8 cellular contexts compared by ENCODE assay signal in the genomic region with DNA sequence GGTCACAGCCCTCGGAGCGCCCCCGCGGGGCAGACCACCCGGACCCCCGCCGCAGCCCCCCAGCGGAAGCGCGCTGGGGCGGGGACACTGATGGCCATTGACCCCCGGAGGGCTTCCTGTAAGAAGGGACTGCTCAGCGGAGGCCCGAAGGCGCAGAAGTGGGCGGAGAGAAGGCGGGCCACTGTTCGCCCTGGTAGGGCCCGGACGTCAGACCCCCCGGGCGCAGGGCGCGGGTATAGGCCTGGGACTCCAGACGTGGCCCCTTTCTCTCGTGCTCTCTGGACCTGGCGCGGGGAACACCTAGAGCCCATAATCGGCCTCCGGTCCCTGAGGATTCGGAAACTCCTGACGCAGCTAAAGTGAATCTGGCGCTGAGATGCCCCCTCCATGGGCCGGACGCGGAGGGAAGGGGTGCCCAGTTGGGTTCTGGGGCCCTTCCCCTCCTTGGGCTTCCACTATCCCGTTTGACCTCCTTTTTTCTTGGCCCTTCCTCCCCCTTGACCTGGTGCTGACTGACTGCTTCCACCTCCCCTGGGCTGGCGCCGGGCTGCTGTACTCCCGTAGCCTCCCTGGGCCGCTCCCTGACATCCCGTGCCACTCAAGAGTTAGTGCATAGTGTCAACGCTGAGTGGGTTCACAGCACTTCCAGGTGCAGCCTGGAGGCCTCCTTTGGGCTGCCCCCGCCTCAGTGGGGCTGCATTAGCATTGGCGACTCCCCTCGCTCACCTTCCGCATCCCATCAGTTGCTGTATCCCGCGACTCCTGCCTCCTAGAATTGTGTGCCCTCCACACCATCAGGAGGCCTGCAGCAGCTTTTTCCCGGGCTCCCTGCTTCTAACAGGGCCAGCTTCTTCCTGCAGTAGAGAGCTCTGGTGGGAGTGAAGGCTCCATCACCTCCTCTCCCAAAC. TPM values are rescaled to one million over a fixed set of nuclear protein-coding genes. Genes with fewer than 3 reads are reported as not detected.
DNase-seq lines count a peak whose midpoint lies in the region; ATAC-seq and TF ChIP-seq lines count a peak whose summit lies in the region.

No MANE protein-coding gene starts in this region.

- no peak for TF ChIP-seq POLR2A in heart left ventricle (IDR thresholded peaks at IDR 0.05)

- peak overlapping the region; percentile 45 for H3K27ac ChIP-seq in A673 (ENCODE audit: low read depth, low read length, poor library complexity, severe bottlenecking)
- peak overlapping the region; percentile 39 for H3K27ac ChIP-seq in Panc1 (ENCODE audit: low read length)
- H3K27ac ChIP-seq in heart left ventricle: peak overlapping the region; percentile 57 to 97 (median 93)
- H3K27ac ChIP-seq in psoas muscle: peak overlapping the region; percentile 99

- POLR2A ChIA-PET in A673 (lab: Charles Lee; ENCODE audit: low non-redundant PET): no interaction called here
- POLR2A ChIA-PET in Panc1 (lab: Charles Lee): interaction anchor here (0.6 kb wide), 1 partner anchor 223 kb away, joined by 7 read pairs; no protein-coding TSS in a partner anchor

- H3K27me3 Mint-ChIP-seq in activated naive CD4-positive, alpha-beta T cell treated with anti-CD3 and anti-CD28 coated beads, Interleukin-2, amount 50 U/mL, for 24 hours: no peaks in the 10 kb centered on the region

- peaks cover 34% of the 10 kb centered on the region for H3K4me1 Mint-ChIP-seq in activated naive CD4-positive, alpha-beta T cell treated with anti-CD3 and anti-CD28 coated beads, Interleukin-2, amount 50 U/mL, for 24 hours

- intact Hi-C loops in A673 (cut with micrococcal nuclease; ENCODE audit: unreplicated experiment): no loop called here
- intact Hi-C loops in Panc1 (cut with micrococcal nuclease; ENCODE audit: unreplicated experiment): no loop called here
- intact Hi-C loops in heart left ventricle (cut with DNase I): loop anchor here in 4 of 10 donors (5.0 to 10.0 kb wide), 4 partner anchors 79 to 381 kb away; a partner anchor contains a TSS
- intact Hi-C loops in psoas muscle (cut with DNase I): loop anchor here in 1 of 2 donors (5.0 kb wide), 1 partner anchor 149 kb away; a partner anchor contains a TSS

- H3K4me3 Mint-ChIP-seq in activated naive CD4-positive, alpha-beta T cell treated with anti-CD3 and anti-CD28 coated beads, Interleukin-2, amount 50 U/mL, for 24 hours: peak overlapping the region; percentile 84

- in situ Hi-C loops in Panc1 (cut with HindIII; ENCODE audit: low pct_unique_long_range_greater_than_20kb, low sequenced_read_pairs): no loop called here

- BruUV-seq in A673 (replicated peaks; lab: Mats Ljungman, UMichigan) (no TSS peak), Panc1 (replicated peaks; lab: Mats Ljungman, UMichigan) (no TSS peak)

- H3K9me3 ChIP-seq in A673 (ENCODE audit: low read depth, low read length, poor library complexity, severe bottlenecking): no peaks in the 10 kb centered on the region
- H3K9me3 ChIP-seq in Panc1 (ENCODE audit: control insufficient read depth, insufficient read depth, low read depth, low read length): no peaks in the 10 kb centered on the region
- no peaks in the 10 kb centered on the region for H3K9me3 ChIP-seq in heart left ventricle
- H3K9me3 ChIP-seq in psoas muscle: no peaks in the 10 kb centered on the region

- CTCF ChIA-PET in A673 (lab: Charles Lee) (no interaction called here), Panc1 (lab: Charles Lee) (no interaction called here)

- H3K36me3 ChIP-seq in A673 (ENCODE audit: insufficient read depth, low read length, poor library complexity, severe bottlenecking): no peaks in the 10 kb centered on the region
- H3K36me3 ChIP-seq in Panc1 (ENCODE audit: control insufficient read depth, insufficient read depth, low read length): no peaks in the 10 kb centered on the region
- H3K36me3 ChIP-seq in heart left ventricle: peaks cover 0 to 35% (median 25%) of the 10 kb centered on the region in 9 donors
- peaks cover 0 to 31% of the 10 kb centered on the region in 2 donors for H3K36me3 ChIP-seq in psoas muscle (ENCODE audit: insufficient read depth in 1 of 2, low read depth in 1 of 2)

- no peak for TF ChIP-seq CTCF in A673 (conservative IDR thresholded peaks at IDR 0.05; ENCODE audit: low read depth, low read length)
- no peak for TF ChIP-seq CTCF in Panc1 (IDR thresholded peaks at IDR 0.05)
- no peak for TF ChIP-seq CTCF in heart left ventricle (IDR thresholded peaks at IDR 0.05)
- TF ChIP-seq CTCF in psoas muscle (IDR thresholded peaks at IDR 0.05): no peak

- H3K27me3 ChIP-seq in A673 (replicated peaks; ENCODE audit: insufficient read depth, low read depth, low read length, poor library complexity): no peaks in the 10 kb centered on the region
- H3K27me3 ChIP-seq in Panc1 (ENCODE audit: control insufficient read depth, insufficient read depth, low read length): no peaks in the 10 kb centered on the region
- H3K27me3 ChIP-seq in heart left ventricle: no peaks in the 10 kb centered on the region
- H3K27me3 ChIP-seq in psoas muscle (ENCODE audit: insufficient read depth in 3 of 3, low read length in 2 of 3): no peaks in the 10 kb centered on the region

- peak; percentile 56 for DNase-seq in A673 (ENCODE audit: low spot score)
- DNase-seq in Panc1 (ENCODE audit: low read depth, low spot score): no peak
- peak; percentile 52 to 85 (median 71) for DNase-seq in heart left ventricle
- peak; percentile 64 to 77 for DNase-seq in psoas muscle
- DNase-seq in mucosa of gallbladder (ENCODE audit: low spot score): no peak

- H3K4me3 ChIP-seq in A673 (ENCODE audit: low read depth, low read length, poor library complexity, severe bottlenecking) (peak overlapping the region; percentile 80), Panc1 (ENCODE audit: low read depth in 2 of 2, low read length in 2 of 2) (peak overlapping the region; percentile 66 to 79), heart left ventricle (peak overlapping the region; percentile 80 to 100 (median 93)), psoas muscle (peak overlapping the region; percentile 98)

- H3K4me1 ChIP-seq in A673 (ENCODE audit: insufficient read depth, low read length, poor library complexity, severe bottlenecking) (peaks cover 7% of the 10 kb centered on the region), Panc1 (ENCODE audit: control insufficient read depth, insufficient read depth, low read length) (peaks cover 4% of the 10 kb centered on the region), heart left ventricle (peaks cover 2 to 33% (median 22%) of the 10 kb centered on the region in 12 donors), psoas muscle (peaks cover 16% of the 10 kb centered on the region)

- no peaks in the 10 kb centered on the region for H3K36me3 Mint-ChIP-seq in activated naive CD4-positive, alpha-beta T cell treated with anti-CD3 and anti-CD28 coated beads, Interleukin-2, amount 50 U/mL, for 24 hours

- peak overlapping the region; percentile 95 for H3K27ac Mint-ChIP-seq in activated naive CD4-positive, alpha-beta T cell treated with anti-CD3 and anti-CD28 coated beads, Interleukin-2, amount 50 U/mL, for 24 hours

- WGBS in heart left ventricle, 4 donors: 13 to 20% (median 14%) methylated on average over 37 to 50 of the region's 50 CpGs
- WGBS in psoas muscle, 3 donors: 9 to 13% (median 12%) methylated on average over 43 to 50 of the region's 50 CpGs

- ATAC-seq in GM18520 (IDR thresholded peaks at IDR 0.05; ENCODE audit: unreplicated experiment) (peak; percentile 18), HG03095 (IDR thresholded peaks at IDR 0.05; ENCODE audit: unreplicated experiment) (peak; percentile 22), Panc1 (peak; percentile 77), heart left ventricle (peak; percentile 43 to 62 (median 48)), psoas muscle (peak; percentile 20 to 59 (median 47))

- H3K9me3 Mint-ChIP-seq in activated naive CD4-positive, alpha-beta T cell treated with anti-CD3 and anti-CD28 coated beads, Interleukin-2, amount 50 U/mL, for 24 hours: no peaks in the 10 kb centered on the region

RNA-seq across cellular contexts. Expression of a gene that starts 0.7 kb away (rescaled TPM):
- total RNA-seq in A673 (2021) (2.6 and 4.1 TPM in 2 replicates), Panc1 (2021; ENCODE audit: unreplicated experiment) (6.9 TPM), heart left ventricle (10 to 100 TPM; 15.4 to 39.3 (median 30.9) TPM), psoas muscle (10 to 100 TPM; 22.8 to 34.5 (median 27.6) TPM), mucosa of gallbladder (57.7 TPM)
- 14.4 TPM for polyA plus RNA-seq in Panc1 (2012; ENCODE audit: insufficient read length)
- polyA plus RNA-seq in heart left ventricle (10 to 100 TPM; 29.3 to 35.3 TPM), psoas muscle (10 to 100 TPM; 29.1 to 30.3 (median 30.1) TPM)

RNA-seq across cellular contexts. Expression of a gene that starts 44.5 kb away (rescaled TPM):
- total RNA-seq in A673 (2021) (26.6 and 35.9 TPM in 2 replicates), Panc1 (2021; ENCODE audit: unreplicated experiment) (15.3 TPM), heart left ventricle (1 to 10 TPM in 8 of 9 donors, under 1 TPM in 1; 1.00 to 4.1 (median 2.1) TPM), psoas muscle (1 to 10 TPM; 1.4 to 2.6 (median 1.8) TPM), mucosa of gallbladder (16.8 TPM)
- polyA plus RNA-seq in Panc1 (2012; ENCODE audit: insufficient read length): 27.2 TPM
- polyA plus RNA-seq in heart left ventricle (1 to 10 TPM in 1 of 2 donors, under 1 TPM in 1; 0.72 to 3.2 TPM), psoas muscle (1 to 10 TPM; 1.4 to 3.0 (median 2.5) TPM)

Comparison
In these comparisons a context has a peak if more than half of its experiments do, and no peak if none do; other contexts are left out.
1. DNase-seq: peak in A673 (single experiment), heart left ventricle (5 of 5) and psoas muscle (2 of 2); none in Panc1 (single experiment) and mucosa of gallbladder (single experiment).
2. H3K27ac ChIP-seq: peak in every context shown above with its lines; median percentile 99 in psoas muscle; 93 in heart left ventricle; 45 in A673; 39 in Panc1.
3. ATAC-seq: peak in every context shown above with its lines; median percentile 77 in Panc1; 48 in heart left ventricle; 47 in psoas muscle; 22 in HG03095; 18 in GM18520.
4. Peak in every context shown above with its lines, with median percentiles within 50 percentile points of each other: H3K4me3 ChIP-seq.